14 cellular contexts compared by ENCODE assay signal in genomic region chr10:131857156-131858117, GRCh38.
"Had no signal": no experiment of that assay in that cellular context is flagged by ENCODE, and none has a peak within 500 bp of the region (broad histone marks: within the 10 kb centered on the region; RNA-seq: fewer than 3 reads in every experiment).

No MANE protein-coding gene starts in this region.

- H3K36me3 Mint-ChIP-seq: activated naive CD4-positive, alpha-beta T cell treated with anti-CD3 and anti-CD28 coated beads, Interleukin-2, amount 50 U/mL, for 72 hours; naive thymus-derived CD8-positive, alpha-beta T cell had no signal

- H3K9me3 Mint-ChIP-seq: activated B cell treated with CpG ODN at 0.5 μM for 24 hours; activated CD4-positive, alpha-beta T cell treated with anti-CD3 and anti-CD28 coated beads, Interleukin-2, amount 10 ng/mL, durations not matched to agents 24 days and 14 days; activated naive CD4-positive, alpha-beta T cell treated with anti-CD3 and anti-CD28 coated beads, Interleukin-2, amount 50 U/mL, for 72 hours; activated T-helper 17 cell treated with anti-CD3 and anti-CD28 coated beads, Interleukin-2, amount 50 U/mL, for 72 hours; central memory CD8-positive, alpha-beta T cell; effector memory CD8-positive, alpha-beta T cell; naive thymus-derived CD8-positive, alpha-beta T cell had no signal

- H3K27me3 ChIP-seq: thyroid gland had no signal

- H3K36me3 ChIP-seq: gastroesophageal sphincter, thyroid gland had no signal

- DNase-seq: activated B cell treated with CpG ODN at 0.5 μM for 24 hours; activated CD4-positive, alpha-beta T cell treated with anti-CD3 and anti-CD28 coated beads, Interleukin-2, amount 10 ng/mL, durations not matched to agents 24 days and 14 days; amniotic stem cell; body of pancreas; effector memory CD8-positive, alpha-beta T cell; stimulated activated CD4-positive, alpha-beta T cell treated with anti-CD3 and anti-CD28 coated beads, Interleukin-15, amount 100 ng/mL, for 24 hours; stimulated activated CD4-positive, alpha-beta T cell treated with anti-CD3 and anti-CD28 coated beads, Interleukin-4, amount 100 ng/mL, for 4 hours; thyroid gland had no signal

- H3K4me3 ChIP-seq: body of pancreas, gastroesophageal sphincter, lung, thyroid gland had no signal

- H3K9me3 ChIP-seq: body of pancreas, gastroesophageal sphincter, thyroid gland had no signal

- H3K27ac Mint-ChIP-seq: activated B cell treated with CpG ODN at 0.5 μM for 24 hours; activated CD4-positive, alpha-beta T cell treated with anti-CD3 and anti-CD28 coated beads, Interleukin-2, amount 10 ng/mL, durations not matched to agents 24 days and 14 days; activated naive CD4-positive, alpha-beta T cell treated with anti-CD3 and anti-CD28 coated beads, Interleukin-2, amount 50 U/mL, for 72 hours; activated T-helper 17 cell treated with anti-CD3 and anti-CD28 coated beads, Interleukin-2, amount 50 U/mL, for 72 hours; effector memory CD8-positive, alpha-beta T cell had no signal

- H3K27ac ChIP-seq: body of pancreas, gastroesophageal sphincter, thyroid gland had no signal

- ATAC-seq: activated naive CD4-positive, alpha-beta T cell treated with anti-CD3 and anti-CD28 coated beads, Interleukin-2, amount 50 U/mL, for 72 hours; activated T-helper 17 cell treated with anti-CD3 and anti-CD28 coated beads, Interleukin-2, amount 50 U/mL, for 72 hours; body of pancreas; effector memory CD8-positive, alpha-beta T cell; gastroesophageal sphincter; naive thymus-derived CD8-positive, alpha-beta T cell had no signal

- H3K4me1 Mint-ChIP-seq: activated B cell treated with CpG ODN at 0.5 μM for 24 hours; activated CD4-positive, alpha-beta T cell treated with anti-CD3 and anti-CD28 coated beads, Interleukin-2, amount 10 ng/mL, durations not matched to agents 24 days and 14 days; activated T-helper 17 cell treated with anti-CD3 and anti-CD28 coated beads, Interleukin-2, amount 50 U/mL, for 72 hours had no signal

- H3K4me1 ChIP-seq: gastroesophageal sphincter, thyroid gland had no signal

- H3K4me3 Mint-ChIP-seq: activated B cell treated with CpG ODN at 0.5 μM for 24 hours; activated CD4-positive, alpha-beta T cell treated with anti-CD3 and anti-CD28 coated beads, Interleukin-2, amount 10 ng/mL, durations not matched to agents 24 days and 14 days; activated T-helper 17 cell treated with anti-CD3 and anti-CD28 coated beads, Interleukin-2, amount 50 U/mL, for 72 hours; central memory CD8-positive, alpha-beta T cell; effector memory CD8-positive, alpha-beta T cell; naive thymus-derived CD8-positive, alpha-beta T cell had no signal
